Comparison of ENCODE assay signal across 15 cellular contexts in genomic region chr1:232509570-232509969, GRCh38.
DNase-seq lines count a peak whose midpoint lies in the region; ATAC-seq and TF ChIP-seq lines count a peak whose summit lies in the region.
"Had no signal": no experiment of that assay in that cellular context is flagged by ENCODE, and none has a peak within 500 bp of the region (broad histone marks: within the 10 kb centered on the region; RNA-seq: fewer than 3 reads in every experiment).

No MANE protein-coding gene starts in this region.

- no peak overlapping the region for H3K27ac ChIP-seq in HEK293 (ENCODE audit: extremely low read depth, low read depth, low read length)
- peak overlapping the region; percentile 60 for H3K27ac ChIP-seq in psoas muscle
- H3K27ac ChIP-seq: prostate gland, stomach had no signal

- CTCF ChIA-PET in HEK293 (lab: Yijun Ruan, JAX): interaction anchor here (0.8 to 1.3 kb wide), 4 partner anchors 11 to 725 kb away, joined by 3 to 11 read pairs (median 3); no protein-coding TSS in a partner anchor

- H3K9me3 ChIP-seq in HEK293 (ENCODE audit: control insufficient read depth, insufficient read depth, low read depth, low read length) (no peaks in the 10 kb centered on the region), psoas muscle (no peaks in the 10 kb centered on the region)
- H3K9me3 ChIP-seq: prostate gland, stomach had no signal

- peaks cover 31% of the 10 kb centered on the region for H3K4me1 ChIP-seq in HEK293 (ENCODE audit: control insufficient read depth, insufficient read depth, low read length)
- H3K4me1 ChIP-seq in psoas muscle: peaks cover 28% of the 10 kb centered on the region
- H3K4me1 ChIP-seq: prostate gland had no signal

- in situ Hi-C loops in astrocyte of the spinal cord (cut with HindIII; ENCODE audit: low sequenced_read_pairs): no loop called here

- no peak overlapping the region for H3K4me3 ChIP-seq in HEK293 (ENCODE audit: low read depth, low read length)
- no peak overlapping the region for H3K4me3 ChIP-seq in astrocyte of the spinal cord (ENCODE audit: low read depth, low read length)
- no peak overlapping the region for H3K4me3 ChIP-seq in psoas muscle
- H3K4me3 ChIP-seq: prostate gland, stomach had no signal

- no peak for TF ChIP-seq CTCF in HEK293 (tag by site-specific recombination; IDR thresholded peaks at IDR 0.05)
- no peak for TF ChIP-seq CTCF in astrocyte of the spinal cord (IDR thresholded peaks at IDR 0.05; ENCODE audit: low read depth, low read length)
- peak; percentile 5 for TF ChIP-seq CTCF in psoas muscle (IDR thresholded peaks at IDR 0.05)

- intact Hi-C loops in left ventricle myocardium superior (cut with micrococcal nuclease) (no loop called here), psoas muscle (cut with DNase I) (no loop called here)

- POLR2A ChIA-PET in HEK293 (lab: Yijun Ruan, JAX): no interaction called here

- ATAC-seq in left ventricle myocardium superior (peak; percentile 90), psoas muscle (peak; percentile 61 to 78 (median 72))
- ATAC-seq in activated naive CD4-positive, alpha-beta T cell treated with anti-CD3 and anti-CD28 coated beads, Interleukin-2, amount 50 U/mL, for 72 hours: no peak

- no peaks in the 10 kb centered on the region for H3K9me3 Mint-ChIP-seq in activated naive CD4-positive, alpha-beta T cell treated with anti-CD3 and anti-CD28 coated beads, Interleukin-2, amount 50 U/mL, for 72 hours

- no peaks in the 10 kb centered on the region for H3K36me3 Mint-ChIP-seq in activated naive CD4-positive, alpha-beta T cell treated with anti-CD3 and anti-CD28 coated beads, Interleukin-2, amount 50 U/mL, for 72 hours

- H3K36me3 ChIP-seq in HEK293 (ENCODE audit: control insufficient read depth in 2 of 2, insufficient read depth in 1 of 2, low read length in 2 of 2) (peaks cover 0 to 4% of the 10 kb centered on the region in 2 experiments; a peak in 1 of 3 replicates), psoas muscle (ENCODE audit: insufficient read depth in 1 of 2, low read depth in 1 of 2) (peaks cover 0 to 8% of the 10 kb centered on the region in 2 donors)
- H3K36me3 ChIP-seq: prostate gland had no signal

- no peak overlapping the region for H3K27ac Mint-ChIP-seq in activated naive CD4-positive, alpha-beta T cell treated with anti-CD3 and anti-CD28 coated beads, Interleukin-2, amount 50 U/mL, for 72 hours

- no peaks in the 10 kb centered on the region for H3K27me3 ChIP-seq in psoas muscle (ENCODE audit: insufficient read depth in 3 of 3, low read length in 2 of 3)
- H3K27me3 ChIP-seq: stomach had no signal

- DNase-seq in astrocyte of the spinal cord (ENCODE audit: low read depth, low spot score) (peak; percentile 42), left ventricle myocardium superior (peak; percentile 55), psoas muscle (no peak), iPS-NIHi11 (ENCODE audit: low spot score) (no peak), GM19238 (ENCODE audit: insufficient read length, low spot score) (no peak)
- DNase-seq in activated naive CD4-positive, alpha-beta T cell treated with anti-CD3 and anti-CD28 coated beads, Interleukin-2, amount 50 U/mL, for 72 hours (ENCODE audit: low spot score in 2 of 2): no peak
- DNase-seq in activated CD4-positive, alpha-beta T cell treated with anti-CD3 and anti-CD28 coated beads, Interleukin-2, amount 50 U/mL, for 1 hour: no peak
- DNase-seq: activated CD4-positive, alpha-beta T cell treated with anti-CD3 and anti-CD28 coated beads for 4 hours; activated T-cell treated with anti-CD3 and anti-CD28 coated beads, Interleukin-2, amount 50 U/mL, for 48 hours; aorta; GOT3; midbrain; stomach had no signal

- 41 to 53% (median 46%) methylated on average over 7 of the region's 7 CpGs for WGBS in psoas muscle, 3 donors

TF ChIP-seq in HEK293, 187 proteins besides CTCF, POLR2A, EP300 and RAD21:
- TF ChIP-seq ELK4 (IDR thresholded peaks at IDR 0.05; ENCODE audit: borderline replicate concordance, low read depth, low read length) (no peak), ZNF10 (tag by site-specific recombination; IDR thresholded peaks at IDR 0.05) (no peak), GLIS2 (tag by site-specific recombination; IDR thresholded peaks at IDR 0.05) (no peak), ZNF18 (tag by site-specific recombination; IDR thresholded peaks at IDR 0.05) (no peak), ZIC2 (tag by site-specific recombination; IDR thresholded peaks at IDR 0.05) (peak; percentile 44), ZNF513 (tag by site-specific recombination; IDR thresholded peaks at IDR 0.05) (no peak), ZBTB26 (tag by site-specific recombination; optimal IDR thresholded peaks at IDR 0.05) (no peak), IKZF3 (tag by site-specific recombination; IDR thresholded peaks at IDR 0.05) (0 out of 2 replicates have a peak, but pooled peaks have one; percentile 25)
TF ChIP-seq in HEK293: peak in this region for 2.

Comparison
In these comparisons a context has a peak if more than half of its experiments do, and no peak if none do; other contexts are left out.
1. DNase-seq: peak in astrocyte of the spinal cord (single experiment) and left ventricle myocardium superior (single experiment); none in psoas muscle (0 of 2), iPS-NIHi11 (single experiment), activated naive CD4-positive, alpha-beta T cell treated with anti-CD3 and anti-CD28 coated beads, Interleukin-2, amount 50 U/mL, for 72 hours (0 of 2), activated CD4-positive, alpha-beta T cell treated with anti-CD3 and anti-CD28 coated beads, Interleukin-2, amount 50 U/mL, for 1 hour (single experiment) and GM19238 (single experiment).
2. ATAC-seq: peak in left ventricle myocardium superior (single experiment) and psoas muscle (4 of 4); none in activated naive CD4-positive, alpha-beta T cell treated with anti-CD3 and anti-CD28 coated beads, Interleukin-2, amount 50 U/mL, for 72 hours (0 of 2).